ENCODE assay signal across 1 cellular context in the genomic region with DNA sequence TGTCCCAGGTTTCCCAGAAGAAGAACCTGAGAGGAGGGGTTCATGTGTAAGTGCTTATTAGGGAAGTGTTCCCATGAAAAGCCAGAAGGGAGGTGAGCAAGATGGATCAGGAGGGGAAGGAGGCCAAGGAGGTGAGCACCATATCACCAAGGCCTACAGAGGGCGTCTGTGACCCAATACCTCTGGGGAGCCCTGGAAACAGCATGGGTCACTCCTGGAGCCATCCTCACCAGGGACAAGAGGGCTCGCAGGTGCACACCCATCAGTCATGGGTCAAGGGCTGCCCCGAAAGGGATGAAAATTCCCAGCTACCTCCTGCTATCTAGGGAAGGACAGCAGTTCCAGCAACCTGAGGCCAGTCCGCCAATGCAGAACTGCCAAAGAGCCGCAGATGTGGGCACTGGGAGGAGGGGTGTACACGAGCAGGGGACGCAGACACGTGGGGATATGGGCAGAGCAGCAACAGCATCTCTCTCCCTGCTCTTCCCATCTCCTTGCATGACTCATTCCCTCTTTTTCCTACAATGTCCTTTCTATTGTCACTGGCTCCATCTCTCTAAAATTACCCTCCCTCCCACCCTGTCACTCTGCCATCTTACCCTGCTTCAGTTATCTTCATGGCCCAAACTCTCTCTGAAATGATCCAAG.
TF ChIP-seq lines count a peak whose summit lies in the region.

No MANE protein-coding gene starts in this region.

TF ChIP-seq in WTC11, 78 proteins besides CTCF, POLR2A, EP300 and RAD21 (continued from another document):
- no peak for TF ChIP-seq ATF3 (CRISPR knock-in tag; conservative IDR thresholded peaks at IDR 0.05)
